Comparison of ENCODE assay signal across 19 cellular contexts in genomic region chr11:132523929-132524328, GRCh38.
"Had no signal": no experiment of that assay in that cellular context is flagged by ENCODE, and none has a peak within 500 bp of the region (broad histone marks: within the 10 kb centered on the region; RNA-seq: fewer than 3 reads in every experiment).

No MANE protein-coding gene starts in this region.

- H3K27ac Mint-ChIP-seq: activated CD4-positive, alpha-beta memory T cell treated with anti-CD3 and anti-CD28 coated beads, Interleukin-2, amount 10 ng/mL, durations not matched to agents 7 days and 5 days; activated CD8-positive, alpha-beta memory T cell treated with anti-CD3 and anti-CD28 coated beads, Interleukin-2, amount 10 ng/mL, durations not matched to agents 7 days and 5 days; activated naive CD8-positive, alpha-beta T cell treated with anti-CD3 and anti-CD28 coated beads for 36 hours; activated T-helper 17 cell treated with anti-CD3 and anti-CD28 coated beads, Interleukin-2, amount 50 U/mL, for 72 hours; progenitor cell of endocrine pancreas; stimulated activated naive CD8-positive, alpha-beta T cell treated with anti-CD3 and anti-CD28 coated beads, Interleukin-15, Interleukin-2, amounts not matched to agents 100 ng/mL and 50 ng/mL, for 24 hours; T-helper 2 cell treated with Interferon-gamma antibody and Interleukin-4, amounts not matched to agents 5 μg/mL and 100 μg/mL, for 36 hours had no signal

- DNase-seq: activated CD4-positive, alpha-beta memory T cell treated with anti-CD3 and anti-CD28 coated beads, Interleukin-2, amount 10 ng/mL, durations not matched to agents 7 days and 5 days; activated CD4-positive, alpha-beta T cell treated with anti-CD3 and anti-CD28 coated beads for 48 hours; activated CD4-positive, CD25-positive, alpha-beta regulatory T cell; activated CD8-positive, alpha-beta memory T cell treated with anti-CD3 and anti-CD28 coated beads, Interleukin-2, amount 10 ng/mL, durations not matched to agents 7 days and 5 days; activated naive CD4-positive, alpha-beta T cell; activated naive CD8-positive, alpha-beta T cell treated with anti-CD3 and anti-CD28 coated beads for 36 hours; amniotic stem cell; dermis blood vessel endothelial cell; left cardiac atrium; lower lobe of right lung; midbrain; occipital lobe; stimulated activated CD4-positive, alpha-beta T cell treated with anti-CD3 and anti-CD28 coated beads, Interleukin-12 subunit alpha, Interleukin-12 subunit beta, amount 100 ng/mL, for 4 hours had no signal

- H3K9me3 ChIP-seq: lower lobe of right lung, tibial nerve had no signal

- H3K4me1 Mint-ChIP-seq: activated CD4-positive, alpha-beta memory T cell treated with anti-CD3 and anti-CD28 coated beads, Interleukin-2, amount 10 ng/mL, durations not matched to agents 7 days and 5 days; activated CD8-positive, alpha-beta memory T cell treated with anti-CD3 and anti-CD28 coated beads, Interleukin-2, amount 10 ng/mL, durations not matched to agents 7 days and 5 days; activated naive CD8-positive, alpha-beta T cell treated with anti-CD3 and anti-CD28 coated beads for 36 hours; activated T-helper 17 cell treated with anti-CD3 and anti-CD28 coated beads, Interleukin-2, amount 50 U/mL, for 72 hours had no signal

- H3K4me3 ChIP-seq: cardiac muscle cell, lower lobe of right lung, tibial nerve had no signal

- H3K4me1 ChIP-seq: lower lobe of right lung, tibial nerve had no signal

- H3K36me3 ChIP-seq: cardiac muscle cell, lower lobe of right lung, tibial nerve had no signal

- H3K36me3 Mint-ChIP-seq: activated CD8-positive, alpha-beta memory T cell treated with anti-CD3 and anti-CD28 coated beads, Interleukin-2, amount 10 ng/mL, durations not matched to agents 7 days and 5 days; activated naive CD8-positive, alpha-beta T cell treated with anti-CD3 and anti-CD28 coated beads for 36 hours had no signal

- H3K9me3 Mint-ChIP-seq: activated CD4-positive, alpha-beta memory T cell treated with anti-CD3 and anti-CD28 coated beads, Interleukin-2, amount 10 ng/mL, durations not matched to agents 7 days and 5 days; activated T-helper 17 cell treated with anti-CD3 and anti-CD28 coated beads, Interleukin-2, amount 50 U/mL, for 72 hours had no signal

- H3K27me3 Mint-ChIP-seq: activated CD4-positive, alpha-beta memory T cell treated with anti-CD3 and anti-CD28 coated beads, Interleukin-2, amount 10 ng/mL, durations not matched to agents 7 days and 5 days; activated CD8-positive, alpha-beta memory T cell treated with anti-CD3 and anti-CD28 coated beads, Interleukin-2, amount 10 ng/mL, durations not matched to agents 7 days and 5 days; activated naive CD8-positive, alpha-beta T cell treated with anti-CD3 and anti-CD28 coated beads for 36 hours; stimulated activated naive CD8-positive, alpha-beta T cell treated with anti-CD3 and anti-CD28 coated beads, Interleukin-15, Interleukin-2, amounts not matched to agents 100 ng/mL and 50 ng/mL, for 24 hours had no signal

- H3K27ac ChIP-seq: cardiac muscle cell, lower lobe of right lung, tibial nerve had no signal

- ATAC-seq: activated CD8-positive, alpha-beta memory T cell treated with anti-CD3 and anti-CD28 coated beads, Interleukin-2, amount 10 ng/mL, durations not matched to agents 7 days and 5 days; activated T-helper 17 cell treated with anti-CD3 and anti-CD28 coated beads, Interleukin-2, amount 50 U/mL, for 72 hours; left cardiac atrium; lower lobe of right lung had no signal

- H3K27me3 ChIP-seq: cardiac muscle cell, tibial nerve had no signal

- H3K4me3 Mint-ChIP-seq: activated CD4-positive, alpha-beta memory T cell treated with anti-CD3 and anti-CD28 coated beads, Interleukin-2, amount 10 ng/mL, durations not matched to agents 7 days and 5 days; activated CD8-positive, alpha-beta memory T cell treated with anti-CD3 and anti-CD28 coated beads, Interleukin-2, amount 10 ng/mL, durations not matched to agents 7 days and 5 days; activated naive CD8-positive, alpha-beta T cell treated with anti-CD3 and anti-CD28 coated beads for 36 hours; activated T-helper 17 cell treated with anti-CD3 and anti-CD28 coated beads, Interleukin-2, amount 50 U/mL, for 72 hours; stimulated activated naive CD8-positive, alpha-beta T cell treated with anti-CD3 and anti-CD28 coated beads, Interleukin-15, Interleukin-2, amounts not matched to agents 100 ng/mL and 50 ng/mL, for 24 hours; T-helper 2 cell treated with Interferon-gamma antibody and Interleukin-4, amounts not matched to agents 5 μg/mL and 100 μg/mL, for 36 hours had no signal
